In the genomic region with DNA sequence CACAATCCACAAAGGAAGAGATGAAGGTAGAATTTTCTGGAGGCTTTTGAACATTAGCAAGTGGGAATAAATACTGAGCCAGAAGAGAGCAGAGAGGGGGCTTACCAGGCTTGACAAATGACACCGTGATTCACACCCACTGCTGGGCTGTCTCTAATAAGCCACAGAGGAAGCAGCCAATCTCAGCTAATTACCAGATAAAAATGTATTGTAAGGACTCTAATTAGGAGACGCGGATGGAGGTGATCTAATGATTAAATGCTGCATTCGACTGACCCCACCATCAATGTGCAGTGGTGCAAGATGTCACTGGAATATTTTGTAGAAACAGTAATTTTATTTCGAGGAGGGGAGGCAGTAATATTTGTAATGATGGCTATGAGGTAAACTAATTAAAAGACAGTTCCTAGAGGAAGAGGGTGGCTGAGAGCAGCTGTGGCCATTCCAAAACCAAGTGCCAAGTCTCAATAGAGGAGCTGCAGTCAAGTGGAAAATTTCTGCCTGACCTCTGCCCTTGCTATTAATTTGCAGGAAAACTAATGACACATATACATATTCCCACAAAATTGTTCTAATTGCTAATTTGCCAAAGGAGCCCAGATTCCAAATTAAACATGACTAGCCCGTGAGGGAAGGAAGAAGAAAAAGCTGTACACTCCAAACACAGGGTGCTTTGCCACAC, we compare ENCODE assay signal across 8 cellular contexts.
A peak's percentile ranks its signal among the peaks of the same experiment; 100 is the strongest.
DNase-seq lines count a peak whose midpoint lies in the region; ATAC-seq and TF ChIP-seq lines count a peak whose summit lies in the region.
"Had no signal": no experiment of that assay in that cellular context is flagged by ENCODE, and none has a peak within 500 bp of the region (broad histone marks: within the 10 kb centered on the region; RNA-seq: fewer than 3 reads in every experiment).

No MANE protein-coding gene starts in this region.

- ATAC-seq in left lobe of liver = peak; percentile 19
- ATAC-seq in stimulated activated naive B cell treated with anti-CD40 and anti-IgM and Interleukin-4, amounts not matched to agents 10 μg/mL and 1 μg/mL and 100 μg/mL, for 72 hours (replicated peaks) = no peak

- peaks cover 10% of the 10 kb centered on the region for H3K36me3 ChIP-seq in MM.1S (replicated peaks; ENCODE audit: insufficient read depth, low read length)

- peaks cover 41% of the 10 kb centered on the region for H3F3A ChIP-seq in MM.1S (ENCODE audit: insufficient read depth, low read length)

- no peak for DNase-seq in MM.1S
- DNase-seq in left lobe of liver (ENCODE audit: low spot score) = no peak
- DNase-seq in stimulated activated naive B cell treated with anti-CD40 and anti-IgM and Interleukin-4, amounts not matched to agents 10 μg/mL and 1 μg/mL and 100 μg/mL, for 72 hours = no peak
- no peak for DNase-seq in NCI-H2171 treated with DMSO at 0.1 percent for 48 hours (lab: John Stamatoyannopoulos, UW)
- DNase-seq in NCI-H1930 (lab: John Stamatoyannopoulos, UW) = no peak
- DNase-seq in NCI-H187 (lab: John Stamatoyannopoulos, UW) = no peak
- DNase-seq: T1000 had no signal

- peaks cover 38% of the 10 kb centered on the region for H3K36me3 Mint-ChIP-seq in activated naive CD8-positive, alpha-beta T cell
- peaks cover 45 to 60% of the 10 kb centered on the region in 2 donors for H3K36me3 Mint-ChIP-seq in stimulated activated naive B cell treated with anti-CD40 and anti-IgM and Interleukin-4, amounts not matched to agents 10 μg/mL and 1 μg/mL and 100 μg/mL, for 72 hours

- no peaks in the 10 kb centered on the region for H3K27me3 Mint-ChIP-seq in activated naive CD8-positive, alpha-beta T cell
- no peaks in the 10 kb centered on the region for H3K27me3 Mint-ChIP-seq in stimulated activated naive B cell treated with anti-CD40 and anti-IgM and Interleukin-4, amounts not matched to agents 10 μg/mL and 1 μg/mL and 100 μg/mL, for 72 hours

- no peaks in the 10 kb centered on the region for H4K20me1 ChIP-seq in MM.1S (ENCODE audit: insufficient read depth, low read length)

- H3K79me2 ChIP-seq in MM.1S (ENCODE audit: low read length) = peaks cover 13% of the 10 kb centered on the region; the same call in 1 of the 2 replicates

- no peaks in the 10 kb centered on the region for H3K9me3 Mint-ChIP-seq in activated naive CD8-positive, alpha-beta T cell (ENCODE audit: low read depth)
- H3K9me3 Mint-ChIP-seq in stimulated activated naive B cell treated with anti-CD40 and anti-IgM and Interleukin-4, amounts not matched to agents 10 μg/mL and 1 μg/mL and 100 μg/mL, for 72 hours = no peaks in the 10 kb centered on the region

- H3K9me2 ChIP-seq in MM.1S (replicated peaks; ENCODE audit: insufficient read depth, low read length) = no peaks in the 10 kb centered on the region

- H3K9ac ChIP-seq in MM.1S (ENCODE audit: low read length) = peak overlapping the region; percentile 87

- H3K4me1 Mint-ChIP-seq in activated naive CD8-positive, alpha-beta T cell (ENCODE audit: low read depth) = peaks cover 69% of the 10 kb centered on the region
- peaks cover 21 to 48% of the 10 kb centered on the region in 2 donors for H3K4me1 Mint-ChIP-seq in stimulated activated naive B cell treated with anti-CD40 and anti-IgM and Interleukin-4, amounts not matched to agents 10 μg/mL and 1 μg/mL and 100 μg/mL, for 72 hours

- peak overlapping the region; percentile 99 for H3K27ac ChIP-seq in MM.1S (ENCODE audit: low read length)

- no peak overlapping the region for H2AFZ ChIP-seq in MM.1S (ENCODE audit: low read length)

- H3K27me3 ChIP-seq in MM.1S (replicated peaks; ENCODE audit: insufficient read depth, low read length) = no peaks in the 10 kb centered on the region

- peaks cover 44% of the 10 kb centered on the region for H3K4me1 ChIP-seq in MM.1S (ENCODE audit: low read length)

- H3K4me3 Mint-ChIP-seq in activated naive CD8-positive, alpha-beta T cell = peak overlapping the region; percentile 62
- H3K4me3 Mint-ChIP-seq in stimulated activated naive B cell treated with anti-CD40 and anti-IgM and Interleukin-4, amounts not matched to agents 10 μg/mL and 1 μg/mL and 100 μg/mL, for 72 hours = no peak overlapping the region

- H3K9me3 ChIP-seq in MM.1S (replicated peaks; ENCODE audit: insufficient read depth, low read length) = no peaks in the 10 kb centered on the region

- peak overlapping the region; percentile 94 for H3K27ac Mint-ChIP-seq in activated naive CD8-positive, alpha-beta T cell
- H3K27ac Mint-ChIP-seq in stimulated activated naive B cell treated with anti-CD40 and anti-IgM and Interleukin-4, amounts not matched to agents 10 μg/mL and 1 μg/mL and 100 μg/mL, for 72 hours = peak overlapping the region; percentile 69

- TF ChIP-seq CTCF in MM.1S (IDR thresholded peaks at IDR 0.05; ENCODE audit: low read length) = no peak

- H3K4me3 ChIP-seq in MM.1S (ENCODE audit: low read length) = 0 out of 2 replicates have a peak overlapping the region, but pooled peaks have one; percentile 6

- peak overlapping the region; percentile 72 for H3K4me2 ChIP-seq in MM.1S (ENCODE audit: low read depth, low read length)
